8 cellular contexts compared by ENCODE assay signal in genomic region chr15:65184305-65184943, GRCh38. TPM values are rescaled to one million over a fixed set of nuclear protein-coding genes. Genes with fewer than 3 reads are reported as not detected.
DNase-seq lines count a peak whose midpoint lies in the region; ATAC-seq and TF ChIP-seq lines count a peak whose summit lies in the region.

No MANE protein-coding gene starts in this region.

- H3K4me3 ChIP-seq in CD8-positive, alpha-beta memory T cell (ENCODE audit: low read length): peak overlapping the region; percentile 76

- peak; percentile 6 to 55 (median 26) for DNase-seq in CD8-positive, alpha-beta memory T cell
- DNase-seq in UCSD-AML1 (lab: John Stamatoyannopoulos, UW; ENCODE audit: unreplicated experiment): peak; percentile 61
- DNase-seq in central memory CD8-positive, alpha-beta T cell (ENCODE audit: low spot score in 2 of 2): peak in 1 of 2 donors; percentile 18
- DNase-seq in stimulated activated CD4-positive, alpha-beta T cell treated with anti-CD3 and anti-CD28 coated beads, Interleukin-1b, Interleukin-23, amount 100 ng/mL, for 48 hours: peak; percentile 30

- ATAC-seq in GM21423 (IDR thresholded peaks at IDR 0.05; ENCODE audit: unreplicated experiment) (peak; percentile 18), GM18873 (IDR thresholded peaks at IDR 0.05; ENCODE audit: low FRiP score, unreplicated experiment) (no peak)
- peak; percentile 2 for ATAC-seq in central memory CD8-positive, alpha-beta T cell (replicated peaks; ENCODE audit: extremely low read depth, poor library complexity, severe bottlenecking)

- H3K36me3 ChIP-seq in CD8-positive, alpha-beta memory T cell (ENCODE audit: insufficient read depth, low read length): no peaks in the 10 kb centered on the region

- peaks cover 20% of the 10 kb centered on the region for H3K4me1 ChIP-seq in CD8-positive, alpha-beta memory T cell (ENCODE audit: insufficient read depth, low read length)

- H3K4me1 Mint-ChIP-seq in CD8-positive, alpha-beta memory T cell: peaks cover 27 to 48% (median 46%) of the 10 kb centered on the region in 3 donors
- peaks cover 31% of the 10 kb centered on the region for H3K4me1 Mint-ChIP-seq in central memory CD8-positive, alpha-beta T cell

- H3K4me3 Mint-ChIP-seq in CD8-positive, alpha-beta memory T cell: peak overlapping the region; percentile 93 to 96 (median 96)
- peak overlapping the region; percentile 91 for H3K4me3 Mint-ChIP-seq in central memory CD8-positive, alpha-beta T cell

- H3K36me3 Mint-ChIP-seq in CD8-positive, alpha-beta memory T cell: peaks cover 0 to 29% (median 0%) of the 10 kb centered on the region in 3 donors
- peaks cover 18% of the 10 kb centered on the region for H3K36me3 Mint-ChIP-seq in central memory CD8-positive, alpha-beta T cell (ENCODE audit: insufficient read depth)

- no peaks in the 10 kb centered on the region for H3K27me3 ChIP-seq in CD8-positive, alpha-beta memory T cell (ENCODE audit: insufficient read depth, low read length, poor library complexity, severe bottlenecking)
- no peaks in the 10 kb centered on the region for H3K27me3 ChIP-seq in layer of hippocampus (ENCODE audit: control insufficient read depth, insufficient read depth, low read length)

- no peak for TF ChIP-seq EP300 in Ishikawa (IDR thresholded peaks at IDR 0.05; ENCODE audit: borderline replicate concordance)

- peak overlapping the region; percentile 83 for H3K27ac ChIP-seq in CD8-positive, alpha-beta memory T cell (ENCODE audit: low read depth, low read length)
- peak overlapping the region; percentile 97 for H3K27ac ChIP-seq in layer of hippocampus (ENCODE audit: low read depth, low read length)

- CTCF ChIA-PET in CD8-positive, alpha-beta memory T cell (lab: Charles Lee): interaction anchor here (2.7 kb wide), 1 partner anchor 102 kb away, joined by 12 read pairs; the partner anchor contains the start of gene PARP16

- no peak for TF ChIP-seq RAD21 in Ishikawa (IDR thresholded peaks at IDR 0.05; ENCODE audit: low read depth)

- peak overlapping the region; percentile 91 to 97 (median 94) for H3K27ac Mint-ChIP-seq in CD8-positive, alpha-beta memory T cell
- peak overlapping the region; percentile 89 for H3K27ac Mint-ChIP-seq in central memory CD8-positive, alpha-beta T cell (ENCODE audit: low read depth)

- POLR2A ChIA-PET in CD8-positive, alpha-beta memory T cell (lab: Charles Lee): interaction anchor here (0.7 to 2.0 kb wide), 5 partner anchors 9 to 1091 kb away, joined by 3 to 16 read pairs (median 3); partner anchors contain the start of genes CIAO2A and RNU5B-1

- no peaks in the 10 kb centered on the region for H3K9me3 ChIP-seq in CD8-positive, alpha-beta memory T cell (ENCODE audit: low read length)

- no peaks in the 10 kb centered on the region for H3K27me3 Mint-ChIP-seq in CD8-positive, alpha-beta memory T cell
- no peaks in the 10 kb centered on the region for H3K27me3 Mint-ChIP-seq in central memory CD8-positive, alpha-beta T cell

- H3K9me3 Mint-ChIP-seq in CD8-positive, alpha-beta memory T cell: no peaks in the 10 kb centered on the region
- no peaks in the 10 kb centered on the region for H3K9me3 Mint-ChIP-seq in central memory CD8-positive, alpha-beta T cell

TF ChIP-seq in Ishikawa, 13 proteins besides CTCF, POLR2A, EP300 and RAD21:
- TF ChIP-seq USF1 (IDR thresholded peaks at IDR 0.05): no peak
- peak; percentile 18; the same call in 1 of the 2 replicates for TF ChIP-seq ZBTB7A (IDR thresholded peaks at IDR 0.05; ENCODE audit: low read depth)
- no peak; the same call in 1 of the 2 replicates for TF ChIP-seq TEAD4 (IDR thresholded peaks at IDR 0.05)

RNA-seq across cellular contexts. Expression of gene CLPX, which starts 0.7 kb away (rescaled TPM):
- 10 to 100 TPM; 60.5 to 65.6 TPM for total RNA-seq in CD8-positive, alpha-beta memory T cell
- 28.9 TPM for polyA plus RNA-seq in CD8-positive, alpha-beta memory T cell

RNA-seq across cellular contexts. Expression of gene CILP, which starts 26.8 kb away (rescaled TPM):
- total RNA-seq in CD8-positive, alpha-beta memory T cell: under 1 TPM in 1 of 2 experiments, not detected in 1; 0.04 TPM
- polyA plus RNA-seq in CD8-positive, alpha-beta memory T cell: 0.08 TPM

RNA-seq across cellular contexts. Expression of gene PDCD7, which starts 50.8 kb away (rescaled TPM):
- 10 to 100 TPM; 33.6 to 39.6 TPM for total RNA-seq in CD8-positive, alpha-beta memory T cell
- polyA plus RNA-seq in CD8-positive, alpha-beta memory T cell: 21.7 TPM
